8 cellular contexts compared by ENCODE assay signal in genomic region chr3:58471025-58471887, GRCh38. TPM values are rescaled to one million over a fixed set of nuclear protein-coding genes. Genes with fewer than 3 reads are reported as not detected.
DNase-seq lines count a peak whose midpoint lies in the region; ATAC-seq, FAIRE-seq and TF ChIP-seq lines count a peak whose summit lies in the region.

No MANE protein-coding gene starts in this region.

- H3K27ac Mint-ChIP-seq in stimulated activated naive B cell treated with anti-CD40 and anti-IgM and Interleukin-4, amounts not matched to agents 10 μg/mL and 1 μg/mL and 100 μg/mL, for 72 hours: no peak overlapping the region

- TF ChIP-seq EP300 in HepG2 (IDR thresholded peaks at IDR 0.05; ENCODE audit: low read depth in 2 of 2, low read length in 2 of 2) (peak; percentile 81 to 92), HepG2 (CRISPR knock-in tag; IDR thresholded peaks at IDR 0.05; ENCODE audit: borderline replicate concordance) (peak; percentile 84)

- H3K4me3 ChIP-seq in KMS-11 (IDR thresholded peaks at IDR 0.05; ENCODE audit: insufficient read depth, low read depth, low read length): peak overlapping the region; percentile 30
- H3K4me3 ChIP-seq in body of pancreas: no peak overlapping the region
- H3K4me3 ChIP-seq in HepG2 (replicated peaks in 1 of 3; ENCODE audit: insufficient read depth in 1 of 3, low read depth in 2 of 3, low read length in 3 of 3): peak overlapping the region; percentile 8 to 58 (median 33); a peak in 3 of 6 replicates

- no peak for TF ChIP-seq POLR2A in body of pancreas (IDR thresholded peaks at IDR 0.05)
- TF ChIP-seq POLR2A in HepG2 (IDR thresholded peaks at IDR 0.05; ENCODE audit: insufficient read depth in 1 of 2, low read depth in 2 of 2, low read length in 2 of 2): peak in 1 of 2 experiments; percentile 60; a peak in 2 of 4 replicates

- POLR2A ChIA-PET in HepG2 (lab: Yijun Ruan, JAX): interaction anchor here (1.2 to 2.9 kb wide), 12 partner anchors 14 to 66 kb away, joined by 3 to 26 read pairs (median 10); partner anchors contain the start of genes ACOX2, KCTD6 and PDHB

- no peak overlapping the region for H3K4me3 Mint-ChIP-seq in stimulated activated naive B cell treated with anti-CD40 and anti-IgM and Interleukin-4, amounts not matched to agents 10 μg/mL and 1 μg/mL and 100 μg/mL, for 72 hours

- H3K9me3 ChIP-seq in body of pancreas: no peaks in the 10 kb centered on the region
- H3K9me3 ChIP-seq in HepG2 (ENCODE audit: low read length): no peaks in the 10 kb centered on the region

- TF ChIP-seq RAD21 in HepG2 (CRISPR knock-in tag; IDR thresholded peaks at IDR 0.05): no peak; the same call in 1 of the 2 replicates

- no peaks in the 10 kb centered on the region for H3K27me3 ChIP-seq in KMS-11 (ENCODE audit: insufficient read depth, low read depth)
- no peaks in the 10 kb centered on the region for H3K27me3 ChIP-seq in body of pancreas
- H3K27me3 ChIP-seq in HepG2 (ENCODE audit: control insufficient read depth in 1 of 2, insufficient read depth in 2 of 2, low read length in 2 of 2): no peaks in the 10 kb centered on the region

- H3K27ac ChIP-seq in KMS-11 (peak overlapping the region; percentile 90), body of pancreas (peak overlapping the region; percentile 44 to 80 (median 58)), HepG2 (ENCODE audit: extremely low read length, insufficient read depth, low read length) (peak overlapping the region; percentile 84)

- no peaks in the 10 kb centered on the region for H3K27me3 Mint-ChIP-seq in stimulated activated naive B cell treated with anti-CD40 and anti-IgM and Interleukin-4, amounts not matched to agents 10 μg/mL and 1 μg/mL and 100 μg/mL, for 72 hours

- peaks cover 43% of the 10 kb centered on the region for H3K4me1 ChIP-seq in KMS-11 (ENCODE audit: low read depth, poor library complexity, severe bottlenecking)
- H3K4me1 ChIP-seq in body of pancreas: peaks cover 21% of the 10 kb centered on the region
- peaks cover 73% of the 10 kb centered on the region for H3K4me1 ChIP-seq in HepG2 (ENCODE audit: insufficient read depth, low read length)

- H2AFZ ChIP-seq in KMS-11 (ENCODE audit: low read depth): peak overlapping the region; percentile 88
- H2AFZ ChIP-seq in HepG2 (ENCODE audit: low read length): peak overlapping the region; percentile 60

- WGBS in body of pancreas, 2 donors: 43 to 52% methylated on average over 10 of the region's 10 CpGs
- 0% methylated on average over 10 of the region's 10 CpGs for WGBS in HepG2 (ENCODE audit: low lambda C conversion rate)

- H3K9ac ChIP-seq in KMS-11 (peak overlapping the region; percentile 42; the same call in 1 of the 2 replicates), HepG2 (ENCODE audit: insufficient read depth, low read depth, low read length) (peak overlapping the region; percentile 62)

- intact Hi-C loops in body of pancreas (cut with DNase I): no loop called here
- intact Hi-C loops in HepG2 (cut with micrococcal nuclease; ENCODE audit: unreplicated experiment): loop anchor here (2.0 to 5.0 kb wide), 3 partner anchors 16 to 34 kb away; no protein-coding TSS in a partner anchor

- no peak for TF ChIP-seq CTCF in KMS-11 (conservative IDR thresholded peaks at IDR 0.05; ENCODE audit: low read depth, low read length)
- TF ChIP-seq CTCF in body of pancreas (IDR thresholded peaks at IDR 0.05): no peak
- no peak for TF ChIP-seq CTCF in HepG2 (CRISPR knock-in tag; IDR thresholded peaks at IDR 0.05)

- DNase-seq in DMS53 treated with DMSO at 0.1 percent for 48 hours (lab: John Stamatoyannopoulos, UW; ENCODE audit: unreplicated experiment) (peak; percentile 76), SHP77 treated with DMSO at 0.1 percent for 48 hours (lab: John Stamatoyannopoulos, UW) (peak; percentile 90), body of pancreas (peak; percentile 41 to 84 (median 64)), HepG2 (ENCODE audit: low spot score) (peak; percentile 95), midbrain (lab: John Stamatoyannopoulos, UW) (no peak)
- DNase-seq in stimulated activated naive B cell treated with anti-CD40 and anti-IgM and Interleukin-4, amounts not matched to agents 10 μg/mL and 1 μg/mL and 100 μg/mL, for 72 hours: no peak

- H3K9me3 Mint-ChIP-seq in stimulated activated naive B cell treated with anti-CD40 and anti-IgM and Interleukin-4, amounts not matched to agents 10 μg/mL and 1 μg/mL and 100 μg/mL, for 72 hours: no peaks in the 10 kb centered on the region

- in situ Hi-C loops in HepG2 (cut with HindIII; ENCODE audit: extremely low pct_ligation_motif_present, low pct_unique_long_range_greater_than_20kb): no loop called here

- FAIRE-seq in HepG2 (lab: Jason Lieb, UNC): peak; percentile 100

- H4K20me1 ChIP-seq in KMS-11 (ENCODE audit: insufficient read depth) (no peaks in the 10 kb centered on the region), HepG2 (ENCODE audit: insufficient read depth, low read length) (no peaks in the 10 kb centered on the region)

- H3K4me2 ChIP-seq in KMS-11: peak overlapping the region; percentile 82
- peak overlapping the region; percentile 84 for H3K4me2 ChIP-seq in HepG2 (ENCODE audit: low read depth, low read length)

- H3K79me2 ChIP-seq in KMS-11 (ENCODE audit: insufficient read depth, low read depth) (no peaks in the 10 kb centered on the region), HepG2 (ENCODE audit: insufficient read depth, low read length) (no peaks in the 10 kb centered on the region)

- no peaks in the 10 kb centered on the region for H3K36me3 ChIP-seq in KMS-11 (ENCODE audit: insufficient read depth)
- no peaks in the 10 kb centered on the region for H3K36me3 ChIP-seq in body of pancreas (replicated peaks in 1 of 2; ENCODE audit: insufficient read depth in 1 of 2, low read depth in 2 of 2)
- no peaks in the 10 kb centered on the region for H3K36me3 ChIP-seq in HepG2 (replicated peaks in 1 of 2; ENCODE audit: control insufficient read depth in 1 of 2, insufficient read depth in 2 of 2, low read length in 2 of 2)

- no peaks in the 10 kb centered on the region for H3K36me3 Mint-ChIP-seq in stimulated activated naive B cell treated with anti-CD40 and anti-IgM and Interleukin-4, amounts not matched to agents 10 μg/mL and 1 μg/mL and 100 μg/mL, for 72 hours

- H3K4me1 Mint-ChIP-seq in stimulated activated naive B cell treated with anti-CD40 and anti-IgM and Interleukin-4, amounts not matched to agents 10 μg/mL and 1 μg/mL and 100 μg/mL, for 72 hours: peaks cover 27 to 46% of the 10 kb centered on the region in 2 donors

- CTCF ChIA-PET in HepG2 (lab: Yijun Ruan, JAX; ENCODE audit: low intra/inter-chr PET ratio, low total read pairs): no interaction called here

- no TSS peak for BruUV-seq in HepG2 (replicated peaks; lab: Mats Ljungman, UMichigan)

- peak; percentile 85 for ATAC-seq in body of pancreas
- ATAC-seq in HepG2: peak; percentile 91
- ATAC-seq in stimulated activated naive B cell treated with anti-CD40 and anti-IgM and Interleukin-4, amounts not matched to agents 10 μg/mL and 1 μg/mL and 100 μg/mL, for 72 hours (replicated peaks): peak; percentile 81 to 85
- no peak for ATAC-seq in GM21825 (IDR thresholded peaks at IDR 0.05; ENCODE audit: unreplicated experiment)

RNA-seq across cellular contexts. Expression of gene KCTD6, which starts 20.6 kb away (rescaled TPM):
- total RNA-seq in body of pancreas (10 to 100 TPM in 1 of 2 donors, 1 to 10 TPM in 1; 1.3 to 13.0 TPM), HepG2 (2016; rRNA removed; fragmentation: Illumina TruSeq; extraction: Trizol) (14.0 and 14.2 TPM in 2 replicates)
- total RNA-seq in HepG2 (2016; cell fraction: cytosol; rRNA removed; fragmentation: Illumina TruSeq; extraction: Trizol; ENCODE audit: low read depth): 9.3 and 12.2 TPM in 2 replicates
- total RNA-seq in HepG2 (2016; cell fraction: insoluble cytoplasmic fraction; rRNA removed; fragmentation: Illumina TruSeq; extraction: Trizol): 13.2 and 17.0 TPM in 2 replicates
- 20.0 and 22.1 TPM in 2 replicates for total RNA-seq in HepG2 (2016; cell fraction: membrane; rRNA removed; fragmentation: Illumina TruSeq; extraction: Trizol)
- 12.3 and 13.2 TPM in 2 replicates for total RNA-seq in HepG2 (2016; cell fraction: nucleus; rRNA removed; fragmentation: Illumina TruSeq; extraction: Trizol)
- polyA plus RNA-seq in HepG2 (2011; rRNA removed): 12.0 and 13.4 TPM in 2 replicates
- polyA plus RNA-seq in HepG2 (2011; cell fraction: cytosol; rRNA removed): 6.5 and 11.1 TPM in 2 replicates
- 7.0 and 14.1 TPM in 2 replicates for polyA plus RNA-seq in HepG2 (2011; cell fraction: nucleus; rRNA removed)
- polyA plus RNA-seq in HepG2 (2012): 10.7 and 12.1 TPM in 2 replicates
- 10.5 and 12.2 TPM in 2 replicates for polyA plus RNA-seq in HepG2 (2016; cell fraction: cytosol; fragmentation: Illumina TruSeq; extraction: Trizol; ENCODE audit: low read depth)
- polyA plus RNA-seq in HepG2 (2016; cell fraction: insoluble cytoplasmic fraction; fragmentation: Illumina TruSeq; extraction: Trizol; ENCODE audit: low read depth): 19.5 and 23.9 TPM in 2 replicates
- polyA plus RNA-seq in HepG2 (2016; cell fraction: membrane; fragmentation: Illumina TruSeq; extraction: Trizol; ENCODE audit: low read depth): 17.5 and 18.4 TPM in 2 replicates
- polyA plus RNA-seq in HepG2 (2016; cell fraction: nucleus; fragmentation: Illumina TruSeq; extraction: Trizol; ENCODE audit: insufficient read depth, low read depth): 23.8 and 26.9 TPM in 2 replicates
- polyA minus RNA-seq in HepG2 (2011; rRNA and poly(A)+ RNA removed; ENCODE audit: low replicate concordance): 3.9 and 8.0 TPM in 2 replicates
- 4.9 and 5.9 TPM in 2 replicates for polyA minus RNA-seq in HepG2 (2011; cell fraction: cytosol; rRNA and poly(A)+ RNA removed)
- polyA minus RNA-seq in HepG2 (2011; cell fraction: nucleus; rRNA and poly(A)+ RNA removed): 7.3 and 17.8 TPM in 2 replicates

RNA-seq across cellular contexts. Expression of gene PDHB, which starts 37.6 kb away (rescaled TPM):
- 10 to 100 TPM; 23.4 to 32.7 TPM for total RNA-seq in body of pancreas
- total RNA-seq in HepG2 (2016; rRNA removed; fragmentation: Illumina TruSeq; extraction: Trizol): 153 and 229 TPM in 2 replicates
- total RNA-seq in HepG2 (2016; cell fraction: cytosol; rRNA removed; fragmentation: Illumina TruSeq; extraction: Trizol; ENCODE audit: low read depth): 14.8 and 15.6 TPM in 2 replicates
- 155 and 245 TPM in 2 replicates for total RNA-seq in HepG2 (2016; cell fraction: insoluble cytoplasmic fraction; rRNA removed; fragmentation: Illumina TruSeq; extraction: Trizol)
- 30.6 and 31.8 TPM in 2 replicates for total RNA-seq in HepG2 (2016; cell fraction: membrane; rRNA removed; fragmentation: Illumina TruSeq; extraction: Trizol)
- total RNA-seq in HepG2 (2016; cell fraction: nucleus; rRNA removed; fragmentation: Illumina TruSeq; extraction: Trizol): 63.1 and 66.4 TPM in 2 replicates
- polyA plus RNA-seq in HepG2 (2011; rRNA removed): 97.1 and 108 TPM in 2 replicates
- 68.4 and 102 TPM in 2 replicates for polyA plus RNA-seq in HepG2 (2011; cell fraction: cytosol; rRNA removed)
- 28.4 and 37.7 TPM in 2 replicates for polyA plus RNA-seq in HepG2 (2011; cell fraction: nucleus; rRNA removed)
- polyA plus RNA-seq in HepG2 (2012): 113 and 146 TPM in 2 replicates
- 11.6 and 12.1 TPM in 2 replicates for polyA plus RNA-seq in HepG2 (2016; cell fraction: cytosol; fragmentation: Illumina TruSeq; extraction: Trizol; ENCODE audit: low read depth)
- 209 and 226 TPM in 2 replicates for polyA plus RNA-seq in HepG2 (2016; cell fraction: insoluble cytoplasmic fraction; fragmentation: Illumina TruSeq; extraction: Trizol; ENCODE audit: low read depth)
- polyA plus RNA-seq in HepG2 (2016; cell fraction: membrane; fragmentation: Illumina TruSeq; extraction: Trizol; ENCODE audit: low read depth): 23.0 and 24.8 TPM in 2 replicates
- 66.3 and 77.5 TPM in 2 replicates for polyA plus RNA-seq in HepG2 (2016; cell fraction: nucleus; fragmentation: Illumina TruSeq; extraction: Trizol; ENCODE audit: insufficient read depth, low read depth)
- polyA minus RNA-seq in HepG2 (2011; rRNA and poly(A)+ RNA removed; ENCODE audit: low replicate concordance): 76.8 and 97.2 TPM in 2 replicates
- polyA minus RNA-seq in HepG2 (2011; cell fraction: cytosol; rRNA and poly(A)+ RNA removed): 47.7 and 50.9 TPM in 2 replicates
- polyA minus RNA-seq in HepG2 (2011; cell fraction: nucleus; rRNA and poly(A)+ RNA removed): 91.3 and 98.1 TPM in 2 replicates

Comparison
In these comparisons a context has a peak if more than half of its experiments do, and no peak if none do; other contexts are left out.
1. DNase-seq: peak in DMS53 treated with DMSO at 0.1 percent for 48 hours (single experiment), SHP77 treated with DMSO at 0.1 percent for 48 hours (single experiment), body of pancreas (4 of 4) and HepG2 (single experiment); none in stimulated activated naive B cell treated with anti-CD40 and anti-IgM and Interleukin-4, amounts not matched to agents 10 μg/mL and 1 μg/mL and 100 μg/mL, for 72 hours (single experiment) and midbrain (single experiment).
2. H3K4me3 ChIP-seq: peak in KMS-11 (single experiment) and HepG2 (3 of 3); none in body of pancreas (0 of 2).
3. Peak in every context shown above with its lines, with median percentiles within 50 percentile points of each other: H3K27ac ChIP-seq.